8 cellular contexts compared by ENCODE assay signal in the genomic region with DNA sequence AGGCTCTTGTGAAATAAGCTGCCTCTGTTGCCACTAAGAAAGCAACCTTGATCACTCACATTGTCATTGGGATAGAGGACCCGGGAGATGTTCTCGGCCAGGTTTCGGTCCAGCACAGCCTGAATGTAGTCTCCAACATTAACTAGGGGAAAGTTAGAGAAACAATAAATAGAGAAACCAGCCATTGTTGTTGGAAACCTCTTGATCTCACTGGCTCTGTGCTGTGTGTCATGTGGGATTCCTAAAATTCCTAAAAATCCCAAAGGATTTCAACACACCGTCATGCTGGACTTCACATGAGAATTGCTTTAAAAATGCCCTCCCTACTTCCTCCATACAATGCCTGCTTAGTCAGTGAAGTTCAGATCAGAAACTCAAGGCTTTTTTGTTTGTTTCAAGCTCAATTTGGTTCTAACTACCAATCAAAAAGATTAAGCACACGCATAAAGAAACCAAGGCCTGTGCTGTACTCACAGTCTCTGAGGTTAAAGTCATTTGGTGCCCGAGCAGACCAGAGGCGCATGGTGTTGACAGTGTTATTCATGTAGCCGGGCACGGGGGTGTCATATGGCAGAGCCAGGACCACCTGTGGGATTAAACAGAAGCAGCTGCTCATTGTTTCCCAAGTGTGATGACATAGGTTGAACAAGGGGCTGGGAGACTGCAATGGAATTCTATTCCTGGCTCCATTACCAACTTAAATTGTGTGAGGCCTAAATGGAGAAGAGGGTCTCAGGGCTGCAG. TPM values are rescaled to one million over a fixed set of nuclear protein-coding genes. Genes with fewer than 3 reads are reported as not detected.
DNase-seq lines count a peak whose midpoint lies in the region; ATAC-seq and TF ChIP-seq lines count a peak whose summit lies in the region.

No MANE protein-coding gene starts in this region.

- TF ChIP-seq POLR2A in body of pancreas (IDR thresholded peaks at IDR 0.05), result no peak
- no peak for TF ChIP-seq POLR2A in right lobe of liver (IDR thresholded peaks at IDR 0.05)

- H3K9ac ChIP-seq in HUES48 (ENCODE audit: low read depth, low read length), result no peak overlapping the region

- peak; percentile 55 for DNase-seq in AG08396 (ENCODE audit: low spot score)
- DNase-seq in body of pancreas, result no peak
- DNase-seq in right lobe of liver, result no peak
- no peak for DNase-seq in GM10266 (ENCODE audit: extremely low spot score)
- DNase-seq in cortex of kidney (lab: John Stamatoyannopoulos, UW), result no peak
- no peak for DNase-seq in C1 segment of cervical spinal cord (lab: John Stamatoyannopoulos, UW)

- H3K36me3 ChIP-seq in HUES48 (ENCODE audit: control insufficient read depth, insufficient read depth, low read length) (peaks cover 50% of the 10 kb centered on the region), body of pancreas (replicated peaks in 1 of 2; ENCODE audit: insufficient read depth in 1 of 2, low read depth in 2 of 2) (no peaks in the 10 kb centered on the region), right lobe of liver (peaks cover 7 to 71% (median 28%) of the 10 kb centered on the region in 4 donors)

- H3K4me1 ChIP-seq in HUES48 (ENCODE audit: control insufficient read depth, insufficient read depth, low read length) (peaks cover 7% of the 10 kb centered on the region; the same call in 1 of the 2 replicates), body of pancreas (no peaks in the 10 kb centered on the region), right lobe of liver (peaks cover 0 to 29% (median 0%) of the 10 kb centered on the region in 4 donors)

- H3K4me3 ChIP-seq in HUES48 (ENCODE audit: low read depth, low read length) (no peak overlapping the region), body of pancreas (no peak overlapping the region), right lobe of liver (no peak overlapping the region)

- intact Hi-C loops in body of pancreas (cut with DNase I), result no loop called here
- intact Hi-C loops in right lobe of liver (cut with DNase I), result no loop called here

- H3K9me3 ChIP-seq in HUES48 (ENCODE audit: control insufficient read depth, insufficient read depth, low read length), result no peaks in the 10 kb centered on the region
- H3K9me3 ChIP-seq in body of pancreas, result no peaks in the 10 kb centered on the region
- no peaks in the 10 kb centered on the region for H3K9me3 ChIP-seq in right lobe of liver

- H3K27me3 ChIP-seq in HUES48 (ENCODE audit: control insufficient read depth, insufficient read depth, low read length), result no peaks in the 10 kb centered on the region
- no peaks in the 10 kb centered on the region for H3K27me3 ChIP-seq in body of pancreas
- no peaks in the 10 kb centered on the region for H3K27me3 ChIP-seq in right lobe of liver

- peak overlapping the region; percentile 21 for H3K27ac ChIP-seq in HUES48 (ENCODE audit: low read depth, low read length)
- H3K27ac ChIP-seq in body of pancreas, result peak overlapping the region in 3 of 4 donors; percentile 16 to 64 (median 29)
- peak overlapping the region in 1 of 3 donors; percentile 16 for H3K27ac ChIP-seq in right lobe of liver

- WGBS in body of pancreas, 2 donors, result 63 to 81% methylated on average over 9 of the region's 9 CpGs
- 50% methylated on average over 8 of the region's 9 CpGs for WGBS in right lobe of liver (ENCODE audit: insufficient coverage, low coverage, low lambda C conversion rate, missing lambda C conversion rate)

- no peak for TF ChIP-seq CTCF in body of pancreas (IDR thresholded peaks at IDR 0.05)
- TF ChIP-seq CTCF in right lobe of liver (IDR thresholded peaks at IDR 0.05), result no peak
- TF ChIP-seq CTCF in GM10266 (IDR thresholded peaks at IDR 0.05; ENCODE audit: control insufficient read depth, insufficient read depth, low read depth, missing control alignments), result no peak

- ATAC-seq in body of pancreas (peak; percentile 56), right lobe of liver (peak; percentile 52 to 68 (median 60)), GM21528 (IDR thresholded peaks at IDR 0.05; ENCODE audit: low FRiP score, unreplicated experiment) (no peak)

RNA-seq across cellular contexts. Expression of gene PYGL, which starts 23.6 kb away (rescaled TPM):
- total RNA-seq in body of pancreas (10 to 100 TPM; 11.5 to 11.9 TPM), right lobe of liver (100 to 1,000 TPM in 3 of 6 experiments, 10 to 100 TPM in 3; 80.1 to 130 (median 107) TPM)

RNA-seq across cellular contexts. Expression of gene ABHD12B, which starts 48.8 kb away (rescaled TPM):
- total RNA-seq in body of pancreas (not detected), right lobe of liver (not detected)

Comparison
In these comparisons a context has a peak if more than half of its experiments do, and no peak if none do; other contexts are left out.
1. RNA of gene PYGL, which starts 23.6 kb away (total RNA-seq): 80.1 to 130 TPM in right lobe of liver; 11.5 to 11.9 TPM in body of pancreas; every median in the first group is over 4 times any median in the second.